Comparison of ENCODE assay signal across 27 cellular contexts in genomic region chr12:89024580-89024979, GRCh38.
"Had no signal": no experiment of that assay in that cellular context is flagged by ENCODE, and none has a peak within 500 bp of the region (broad histone marks: within the 10 kb centered on the region; RNA-seq: fewer than 3 reads in every experiment).

No MANE protein-coding gene starts in this region.

- H3K9ac ChIP-seq: neural progenitor cell, parathyroid adenoma had no signal

- ATAC-seq: natural killer cell; psoas muscle; right cardiac atrium; sciatic nerve; stimulated activated effector memory CD8-positive, alpha-beta T cell treated with anti-CD3 and anti-CD28 coated beads, Interleukin-12 subunit alpha, Interleukin-12 subunit beta, amount 100 ng/mL, for 72 hours; stimulated activated naive B cell treated with anti-CD40 and anti-IgM and Interleukin-4, amounts not matched to agents 10 μg/mL and 1 μg/mL and 100 μg/mL, for 72 hours had no signal

- H3K9me3 ChIP-seq: ovary, psoas muscle, stomach, thoracic aorta, thyroid gland, tibial nerve, upper lobe of left lung, vagina had no signal

- H3K4me3 ChIP-seq: neural progenitor cell, ovary, psoas muscle, skin epidermis, smooth muscle cell, spleen, stomach, thoracic aorta, thyroid gland, tibial nerve, upper lobe of left lung, vagina had no signal

- H3K36me3 ChIP-seq: neural progenitor cell, ovary, spleen, stomach, thoracic aorta, thyroid gland, tibial nerve, upper lobe of left lung, vagina had no signal

- H3K4me1 ChIP-seq: neural progenitor cell, psoas muscle, thyroid gland, vagina had no signal

- H3K4me2 ChIP-seq: neural progenitor cell, smooth muscle cell had no signal

- H2AFZ ChIP-seq: neural progenitor cell, parathyroid adenoma had no signal

- H3K27ac ChIP-seq: neural progenitor cell, ovary, parathyroid adenoma, psoas muscle, skin epidermis, spleen, stomach, thoracic aorta, thyroid gland, tibial nerve, upper lobe of left lung, vagina had no signal

- DNase-seq: natural killer cell; occipital lobe; ovary; posterior cingulate gyrus; psoas muscle; right cardiac atrium; spleen; stimulated activated CD4-positive, alpha-beta T cell treated with anti-CD3 and anti-CD28 coated beads, Interleukin-15, amount 100 ng/mL, for 24 hours; stimulated activated CD4-positive, alpha-beta T cell treated with anti-CD3 and anti-CD28 coated beads, Interleukin-2, amount 100 ng/mL, for 24 hours; stimulated activated CD4-positive, alpha-beta T cell treated with anti-CD3 and anti-CD28 coated beads, Interleukin-2, amount 100 ng/mL, for 48 hours; stimulated activated CD4-positive, alpha-beta T cell treated with anti-CD3 and anti-CD28 coated beads, Interleukin-4, amount 100 ng/mL, for 24 hours; stimulated activated naive B cell treated with anti-CD40 and anti-IgM and Interleukin-4, amounts not matched to agents 10 μg/mL and 1 μg/mL and 100 μg/mL, for 72 hours; stimulated activated naive CD4-positive, alpha-beta T cell treated with Interleukin-2 at 50 U/mL for 16 hours; stomach; thyroid gland; trophoblast cell; upper lobe of left lung had no signal

- FAIRE-seq: urothelium cell line had no signal

- H3K27me3 ChIP-seq: neural progenitor cell, ovary, spleen, stomach, thyroid gland, tibial nerve, upper lobe of left lung, vagina had no signal

- H3K79me2 ChIP-seq: parathyroid adenoma had no signal
